Comparison of ENCODE assay signal across 8 cellular contexts in the genomic region with DNA sequence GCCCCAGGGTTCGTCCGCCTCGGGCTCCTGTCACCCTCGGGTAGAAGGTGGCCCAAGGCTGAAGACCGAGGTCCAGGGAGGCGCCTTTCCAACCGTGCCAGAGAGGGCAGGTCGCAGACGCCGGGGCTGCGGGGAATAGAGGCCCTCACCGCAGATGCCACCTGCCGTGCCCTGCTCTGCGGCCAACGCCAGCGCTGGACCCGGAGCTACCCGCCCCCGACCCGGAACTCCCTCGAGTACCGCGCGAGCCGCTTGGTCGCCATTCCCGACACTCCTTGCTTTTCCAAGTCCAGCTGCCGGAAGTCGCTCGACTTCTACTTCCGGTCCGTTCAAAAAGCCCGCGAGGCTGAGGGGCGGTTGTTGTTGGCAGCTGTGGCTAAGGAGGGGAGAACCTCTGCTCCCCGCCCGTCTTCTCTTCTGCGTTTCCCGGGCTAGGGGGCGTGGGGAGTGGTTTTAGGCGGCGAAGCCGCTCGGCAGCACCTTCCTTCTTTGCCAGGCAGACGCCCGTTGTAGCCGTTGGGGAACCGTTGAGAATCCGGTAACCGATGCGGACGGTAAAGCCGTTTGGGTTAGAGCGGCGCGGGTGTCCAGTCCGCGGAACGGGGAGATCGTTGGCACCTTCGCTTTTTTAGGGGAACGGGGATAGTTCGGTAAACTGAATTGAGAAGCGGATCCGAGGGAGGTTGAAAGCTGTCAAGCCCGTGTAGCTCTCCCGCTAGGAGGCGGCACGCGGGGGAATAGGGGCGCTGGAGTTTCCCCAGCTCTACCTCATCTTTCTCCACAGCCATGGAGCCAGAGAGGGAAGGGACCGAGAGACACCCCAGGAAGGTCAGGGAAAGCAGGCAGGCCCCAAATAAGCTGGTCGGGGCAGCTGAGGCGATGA. TPM values are rescaled to one million over a fixed set of nuclear protein-coding genes. Genes with fewer than 3 reads are reported as not detected.
A peak's percentile ranks its signal among the peaks of the same experiment; 100 is the strongest.
DNase-seq lines count a peak whose midpoint lies in the region; ATAC-seq and TF ChIP-seq lines count a peak whose summit lies in the region.

Gene ERI2 (minus strand): TSS at position 305 of the 883 bp plus-strand sequence. CDS start 42 bp downstream, at position 263.
Gene REXO5 (plus strand): TSS at position 360 of the 883 bp plus-strand sequence. CDS start 427 bp downstream, at position 787.

- POLR2A ChIA-PET in AG04450 (lab: Yijun Ruan, JAX) (interaction anchor here (0.6 to 0.9 kb wide), 7 partner anchors 13 to 318 kb away, joined by 3 to 9 read pairs (median 4); partner anchors contain the start of genes DCUN1D3, LYRM1 and THUMPD1), WTC11 (lab: Charles Lee) (interaction anchor here (0.5 to 1.2 kb wide), 9 partner anchors 10 to 274 kb away, joined by 3 to 7 read pairs (median 4); partner anchors contain the start of genes DCUN1D3, LYRM1 and THUMPD1)

- H3K27me3 Mint-ChIP-seq in WTC11 (ENCODE audit: low read depth) (no peaks in the 10 kb centered on the region; the same call in 1 of the 2 replicates), immature natural killer cell (ENCODE audit: low read depth in 3 of 3) (peaks cover 0 to 5% (median 1%) of the 10 kb centered on the region in 3 donors)

- ATAC-seq in GM18873 (IDR thresholded peaks at IDR 0.05; ENCODE audit: low FRiP score, unreplicated experiment) (peak; percentile 61), HG03139 (IDR thresholded peaks at IDR 0.05; ENCODE audit: unreplicated experiment) (peak; percentile 68), WTC11 (peak; percentile 88)

- peak; percentile 65 for TF ChIP-seq CTCF in AG04450 (IDR thresholded peaks at IDR 0.05; ENCODE audit: low read depth, low read length)
- no peak for TF ChIP-seq CTCF in WTC11 (IDR thresholded peaks at IDR 0.05)
- TF ChIP-seq CTCF in cardiac fibroblast (IDR thresholded peaks at IDR 0.05; ENCODE audit: low read depth, low read length): peak; percentile 65

- H3K4me1 Mint-ChIP-seq in WTC11 (peaks cover 15% of the 10 kb centered on the region), immature natural killer cell (peaks cover 28 to 44% of the 10 kb centered on the region in 2 donors)

- H3K9me3 ChIP-seq in AG04450 (ENCODE audit: control insufficient read depth, insufficient read depth, low read length): no peaks in the 10 kb centered on the region

- peak within 1 kb of the TSS; percentile 98 for H3K27ac Mint-ChIP-seq in WTC11
- H3K27ac Mint-ChIP-seq in immature natural killer cell: peak within 1 kb of the TSS; percentile 88 to 97 (median 94)

- no peaks in the 10 kb centered on the region for H3K36me3 Mint-ChIP-seq in WTC11
- no peaks in the 10 kb centered on the region for H3K36me3 Mint-ChIP-seq in immature natural killer cell

- H3K9me3 Mint-ChIP-seq in WTC11: no peaks in the 10 kb centered on the region
- H3K9me3 Mint-ChIP-seq in immature natural killer cell: no peaks in the 10 kb centered on the region

- H3K4me3 ChIP-seq in AG04450 (ENCODE audit: low read depth, low read length) (peak within 1 kb of the TSS; percentile 97), cardiac fibroblast (replicated peaks in 1 of 2; ENCODE audit: low read depth in 2 of 2, low read length in 2 of 2) (peak within 1 kb of the TSS; percentile 86 to 89)

- H3K27me3 ChIP-seq in AG04450 (ENCODE audit: control insufficient read depth, insufficient read depth, low read length): no peaks in the 10 kb centered on the region

- CTCF ChIA-PET in AG04450 (lab: Charles Lee) (interaction anchor here (0.6 to 1.3 kb wide), 18 partner anchors 8 to 494 kb away, joined by 3 to 10 read pairs (median 4); no protein-coding TSS in a partner anchor), WTC11 (lab: Charles Lee) (interaction anchor here (0.8 to 1.8 kb wide), 11 partner anchors 10 to 495 kb away, joined by 3 to 9 read pairs (median 4); no protein-coding TSS in a partner anchor)

- H3K27ac ChIP-seq in AG04450 (ENCODE audit: low read depth, low read length): peak within 1 kb of the TSS; percentile 92

- DNase-seq in AG04450 (ENCODE audit: low read depth, low spot score) (peak; percentile 84), NCI-H2227 (lab: John Stamatoyannopoulos, UW; ENCODE audit: unreplicated experiment) (peak; percentile 97), WTC11 (ENCODE audit: low spot score) (peak; percentile 91), cardiac fibroblast (ENCODE audit: low read depth in 2 of 2) (peak; percentile 96), immature natural killer cell (peak; percentile 73 to 76 (median 75)), smooth muscle cell of the brain vasculature (ENCODE audit: low read depth, low spot score) (peak; percentile 89)

- H3K4me3 Mint-ChIP-seq in WTC11 (peak within 1 kb of the TSS; percentile 97), immature natural killer cell (peak within 1 kb of the TSS; percentile 96 to 100 (median 98))

TF ChIP-seq in WTC11, 78 proteins besides CTCF, POLR2A, EP300 and RAD21 (continues in another document):
- TF ChIP-seq, protein P1, sequence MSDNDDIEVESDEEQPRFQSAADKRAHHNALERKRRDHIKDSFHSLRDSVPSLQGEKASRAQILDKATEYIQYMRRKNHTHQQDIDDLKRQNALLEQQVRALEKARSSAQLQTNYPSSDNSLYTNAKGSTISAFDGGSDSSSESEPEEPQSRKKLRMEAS (CRISPR knock-in tag; IDR thresholded peaks at IDR 0.05): peak; percentile 70
- TF ChIP-seq USF2 (CRISPR knock-in tag; IDR thresholded peaks at IDR 0.05) (no peak), ZNF317 (CRISPR knock-in tag; IDR thresholded peaks at IDR 0.05; ENCODE audit: borderline replicate concordance, low read depth) (no peak), AFF4 (CRISPR knock-in tag; IDR thresholded peaks at IDR 0.05; ENCODE audit: borderline replicate concordance) (no peak), FOXJ3 (CRISPR knock-in tag; IDR thresholded peaks at IDR 0.05; ENCODE audit: borderline replicate concordance) (no peak), ZNF219 (CRISPR knock-in tag; IDR thresholded peaks at IDR 0.05; ENCODE audit: borderline replicate concordance) (no peak; the same call in 1 of the 2 replicates), JUN (CRISPR knock-in tag; IDR thresholded peaks at IDR 0.05) (no peak), TCF7 (CRISPR knock-in tag; IDR thresholded peaks at IDR 0.05; ENCODE audit: low read depth) (no peak)
- TF ChIP-seq, protein P2, sequence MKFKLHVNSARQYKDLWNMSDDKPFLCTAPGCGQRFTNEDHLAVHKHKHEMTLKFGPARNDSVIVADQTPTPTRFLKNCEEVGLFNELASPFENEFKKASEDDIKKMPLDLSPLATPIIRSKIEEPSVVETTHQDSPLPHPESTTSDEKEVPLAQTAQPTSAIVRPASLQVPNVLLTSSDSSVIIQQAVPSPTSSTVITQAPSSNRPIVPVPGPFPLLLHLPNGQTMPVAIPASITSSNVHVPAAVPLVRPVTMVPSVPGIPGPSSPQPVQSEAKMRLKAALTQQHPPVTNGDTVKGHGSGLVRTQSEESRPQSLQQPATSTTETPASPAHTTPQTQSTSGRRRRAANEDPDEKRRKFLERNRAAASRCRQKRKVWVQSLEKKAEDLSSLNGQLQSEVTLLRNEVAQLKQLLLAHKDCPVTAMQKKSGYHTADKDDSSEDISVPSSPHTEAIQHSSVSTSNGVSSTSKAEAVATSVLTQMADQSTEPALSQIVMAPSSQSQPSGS (CRISPR knock-in tag; IDR thresholded peaks at IDR 0.05; ENCODE audit: borderline replicate concordance, low read depth): no peak

RNA-seq across cellular contexts. Expression of gene ERI2, which starts in this region (rescaled TPM):
- 10.2 and 14.8 TPM in 2 replicates for polyA plus RNA-seq in AG04450 (2011; rRNA removed)
- 5.7 TPM in 2 replicates for polyA minus RNA-seq in AG04450 (2011; rRNA and poly(A)+ RNA removed)
- 15.7 to 18.3 TPM (median 16.9 TPM) in 3 replicates for total RNA-seq in WTC11 (2021)
- 1 to 10 TPM; 2.0 to 4.7 (median 4.2) TPM for polyA plus RNA-seq in immature natural killer cell

RNA-seq across cellular contexts. Expression of gene REXO5, which starts in this region (rescaled TPM):
- 2.4 and 2.6 TPM in 2 replicates for polyA plus RNA-seq in AG04450 (2011; rRNA removed)
- 2.3 and 4.9 TPM in 2 replicates for polyA minus RNA-seq in AG04450 (2011; rRNA and poly(A)+ RNA removed)
- total RNA-seq in WTC11 (2021): 8.5 to 10.5 TPM (median 9.2 TPM) in 3 replicates
- polyA plus RNA-seq in immature natural killer cell: 1 to 10 TPM; 1.2 to 1.8 (median 1.7) TPM

Comparison
In these comparisons a context has a peak if more than half of its experiments do, and no peak if none do; other contexts are left out.
1. Peak in every context shown above with its lines: DNase-seq, ATAC-seq, H3K4me3 ChIP-seq and H3K27ac ChIP-seq.